ENCODE assay signal across 10 cellular contexts in genomic region chr7:98922392-98923107, GRCh38. TPM values are rescaled to one million over a fixed set of nuclear protein-coding genes. Genes with fewer than 3 reads are reported as not detected.
DNase-seq lines count a peak whose midpoint lies in the region; ATAC-seq and TF ChIP-seq lines count a peak whose summit lies in the region.
"Had no signal": no experiment of that assay in that cellular context is flagged by ENCODE, and none has a peak within 500 bp of the region (broad histone marks: within the 10 kb centered on the region; RNA-seq: fewer than 3 reads in every experiment).

No MANE protein-coding gene starts in this region.

- peaks cover 7% of the 10 kb centered on the region; the same call in 1 of the 2 replicates for H3K36me3 ChIP-seq in Panc1 (ENCODE audit: control insufficient read depth, insufficient read depth, low read length)

- ATAC-seq in Panc1 (peak; percentile 43; the same call in 1 of the 2 replicates), HG03378 (IDR thresholded peaks at IDR 0.05; ENCODE audit: unreplicated experiment) (no peak)

- CTCF ChIA-PET in Panc1 (lab: Charles Lee): no interaction called here

- TF ChIP-seq CTCF in Panc1 (IDR thresholded peaks at IDR 0.05): no peak
- TF ChIP-seq CTCF in fibroblast of pulmonary artery (IDR thresholded peaks at IDR 0.05; ENCODE audit: low read length, missing control alignments): peak; percentile 11

- DNase-seq in GM03348 (ENCODE audit: low spot score) (peak; percentile 37), Panc1 (ENCODE audit: low read depth, low spot score) (no peak), fibroblast of pulmonary artery (ENCODE audit: low read depth) (peak; percentile 75), putamen (ENCODE audit: low spot score) (peak; percentile 31), posterior vena cava (ENCODE audit: low spot score) (no peak), dedifferentiated amniotic fluid mesenchymal stem cell (ENCODE audit: extremely low spot score) (no peak), iPS-NIHi7 (ENCODE audit: extremely low spot score) (no peak)
- DNase-seq: activated naive CD8-positive, alpha-beta T cell treated with anti-CD3 and anti-CD28 coated beads for 36 hours had no signal

- no peaks in the 10 kb centered on the region for H3K4me1 ChIP-seq in Panc1 (ENCODE audit: control insufficient read depth, insufficient read depth, low read length)

- intact Hi-C loops in Panc1 (cut with micrococcal nuclease; ENCODE audit: unreplicated experiment): no loop called here
- intact Hi-C loops in posterior vena cava (cut with DNase I): no loop called here

- H3K27ac ChIP-seq in Panc1 (ENCODE audit: low read length): no peak overlapping the region

- no peaks in the 10 kb centered on the region for H3K27me3 ChIP-seq in Panc1 (ENCODE audit: control insufficient read depth, insufficient read depth, low read length)

- POLR2A ChIA-PET in Panc1 (lab: Charles Lee): no interaction called here

- in situ Hi-C loops in Panc1 (cut with HindIII; ENCODE audit: low pct_unique_long_range_greater_than_20kb, low sequenced_read_pairs): no loop called here

- H3K4me3 ChIP-seq in Panc1 (ENCODE audit: low read depth in 2 of 2, low read length in 2 of 2) (no peak overlapping the region), fibroblast of pulmonary artery (replicated peaks; ENCODE audit: low read depth, low read length) (no peak overlapping the region)

- H3K9me3 ChIP-seq in Panc1 (ENCODE audit: control insufficient read depth, insufficient read depth, low read depth, low read length): no peaks in the 10 kb centered on the region

- BruUV-seq in Panc1 (replicated peaks; lab: Mats Ljungman, UMichigan): no TSS peak

RNA-seq across cellular contexts. Expression of gene TRRAP, which starts 44.2 kb away (rescaled TPM):
- total RNA-seq in Panc1 (2021; ENCODE audit: unreplicated experiment) (44.9 TPM), posterior vena cava (10 to 100 TPM; 25.6 to 26.9 TPM)
- 35.6 TPM for polyA plus RNA-seq in Panc1 (2012; ENCODE audit: insufficient read length)

RNA-seq across cellular contexts. Expression of gene TMEM130, which starts 52.7 kb away (rescaled TPM):
- 0.41 TPM for total RNA-seq in Panc1 (2021; ENCODE audit: unreplicated experiment)
- polyA plus RNA-seq in Panc1 (2012; ENCODE audit: insufficient read length): 0.30 TPM
- total RNA-seq in posterior vena cava: 1 to 10 TPM in 1 of 2 donors, under 1 TPM in 1; 0.62 to 1.6 TPM
- total RNA-seq: activated naive CD8-positive, alpha-beta T cell treated with anti-CD3 and anti-CD28 coated beads for 36 hours; SK-MEL-5 had no signal

Comparison
In these comparisons a context has a peak if more than half of its experiments do, and no peak if none do; other contexts are left out.
1. DNase-seq: peak in GM03348 (single experiment), fibroblast of pulmonary artery (single experiment) and putamen (single experiment); none in Panc1 (single experiment), posterior vena cava (single experiment), dedifferentiated amniotic fluid mesenchymal stem cell (single experiment) and iPS-NIHi7 (single experiment).